1 cellular context compared by ENCODE assay signal in the genomic region with DNA sequence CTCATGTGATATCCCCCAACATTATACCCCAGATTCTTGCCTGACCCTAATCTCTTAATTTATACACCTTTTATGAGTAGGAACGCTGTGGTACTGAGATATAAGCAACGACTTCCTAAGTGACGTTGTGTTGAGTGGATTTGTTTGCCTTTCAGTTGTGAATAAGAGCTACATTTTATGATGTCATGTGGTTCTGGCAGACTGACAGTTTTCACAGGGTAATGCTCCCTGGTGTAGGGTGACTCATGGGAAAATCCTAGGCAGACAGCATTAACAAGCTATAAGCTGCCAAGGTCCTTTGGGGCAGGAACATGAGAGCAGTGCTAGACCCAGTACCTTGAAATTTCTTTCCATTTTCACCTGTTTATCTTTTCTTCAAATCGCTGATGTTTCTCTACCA.
A peak's percentile ranks its signal among the peaks of the same experiment; 100 is the strongest.
TF ChIP-seq lines count a peak whose summit lies in the region.

No MANE protein-coding gene starts in this region.

TF ChIP-seq in SK-N-SH, 30 proteins besides CTCF, POLR2A, EP300 and RAD21 (continued from another document):
- TF ChIP-seq ZBTB33 (IDR thresholded peaks at IDR 0.05; ENCODE audit: borderline replicate concordance, low read depth) (no peak), FOSL2 (IDR thresholded peaks at IDR 0.05; ENCODE audit: borderline replicate concordance, low read depth) (peak; percentile 91), GATA2 (CRISPR knock-in tag; IDR thresholded peaks at IDR 0.05) (no peak), POLR2AphosphoS5 (IDR thresholded peaks at IDR 0.05; ENCODE audit: low read depth, low read length) (no peak), RFX5 (IDR thresholded peaks at IDR 0.05; ENCODE audit: low read length) (no peak), REST (IDR thresholded peaks at IDR 0.05; ENCODE audit: low read depth, low read length) (no peak), FOXJ3 (CRISPR knock-in tag; IDR thresholded peaks at IDR 0.05) (no peak)
